17 cellular contexts compared by ENCODE assay signal in the genomic region with DNA sequence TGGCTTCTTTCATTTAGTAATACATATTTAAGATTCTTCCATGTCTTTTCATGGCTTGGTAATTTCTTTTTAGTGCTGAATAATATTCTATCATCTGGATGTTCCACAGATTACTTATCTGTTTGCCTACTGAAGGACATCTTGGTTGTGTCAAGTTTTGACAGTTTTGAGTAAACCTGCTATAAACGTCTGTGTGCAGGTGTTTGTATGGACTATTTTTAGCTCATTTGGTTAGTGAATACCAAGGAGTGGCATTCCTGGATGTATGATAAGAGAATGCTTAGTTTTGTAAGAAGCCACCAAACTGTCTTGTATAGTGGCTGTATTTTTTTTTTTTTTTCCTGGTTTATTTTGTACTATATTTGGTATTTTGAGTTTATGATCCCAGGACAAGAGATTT.
"Had no signal": no experiment of that assay in that cellular context is flagged by ENCODE, and none has a peak within 500 bp of the region (broad histone marks: within the 10 kb centered on the region; RNA-seq: fewer than 3 reads in every experiment).

No MANE protein-coding gene starts in this region.

- H3K9ac ChIP-seq: neural progenitor cell had no signal

- H2AFZ ChIP-seq: neural progenitor cell had no signal

- H3K4me3 ChIP-seq: ascending aorta, coronary artery, lower lobe of right lung, neural progenitor cell, ovary had no signal

- DNase-seq: activated CD4-positive, alpha-beta T cell treated with anti-CD3 and anti-CD28 coated beads, Interleukin-2, amount 50 U/mL, for 4 hours; activated CD4-positive, CD25-positive, alpha-beta regulatory T cell treated with anti-CD3 and anti-CD28 coated beads, Interleukin-2, amount 50 U/mL, for 72 hours; activated naive CD4-positive, alpha-beta T cell treated with anti-CD3 and anti-CD28 coated beads for 36 hours; activated naive CD8-positive, alpha-beta T cell treated with anti-CD3 and anti-CD28 coated beads, Interleukin-2, amount 50 U/mL, for 24 hours; caudate nucleus; foreskin keratinocyte; kidney glomerular epithelial cell; lower lobe of right lung; midbrain; ovary; stimulated activated CD4-positive, alpha-beta T cell treated with anti-CD3 and anti-CD28 coated beads, Interleukin-12 subunit alpha, Interleukin-12 subunit beta, amount 100 ng/mL, for 4 hours; stimulated activated CD4-positive, alpha-beta T cell treated with anti-CD3 and anti-CD28 coated beads, Interleukin-2, amount 100 ng/mL, for 24 hours had no signal

- H3K27me3 Mint-ChIP-seq: activated naive CD8-positive, alpha-beta T cell treated with anti-CD3 and anti-CD28 coated beads, Interleukin-2, amount 50 U/mL, for 24 hours; activated T-helper 17 cell treated with anti-CD3 and anti-CD28 coated beads, Interleukin-2, amount 50 U/mL, for 72 hours had no signal

- H3K9me3 Mint-ChIP-seq: activated naive CD4-positive, alpha-beta T cell treated with anti-CD3 and anti-CD28 coated beads for 36 hours; activated naive CD8-positive, alpha-beta T cell treated with anti-CD3 and anti-CD28 coated beads, Interleukin-2, amount 50 U/mL, for 24 hours; activated T-helper 17 cell treated with anti-CD3 and anti-CD28 coated beads, Interleukin-2, amount 50 U/mL, for 72 hours; neural progenitor cell had no signal

- FAIRE-seq: urothelium cell line had no signal

- H3K4me3 Mint-ChIP-seq: activated naive CD4-positive, alpha-beta T cell treated with anti-CD3 and anti-CD28 coated beads for 36 hours; activated naive CD8-positive, alpha-beta T cell treated with anti-CD3 and anti-CD28 coated beads, Interleukin-2, amount 50 U/mL, for 24 hours; activated T-helper 17 cell treated with anti-CD3 and anti-CD28 coated beads, Interleukin-2, amount 50 U/mL, for 72 hours; neural progenitor cell had no signal

- ATAC-seq: activated naive CD8-positive, alpha-beta T cell treated with anti-CD3 and anti-CD28 coated beads, Interleukin-2, amount 50 U/mL, for 24 hours; activated T-helper 17 cell treated with anti-CD3 and anti-CD28 coated beads, Interleukin-2, amount 50 U/mL, for 72 hours; foreskin keratinocyte had no signal

- H3K4me2 ChIP-seq: neural progenitor cell had no signal

- H3K4me1 ChIP-seq: ascending aorta, foreskin keratinocyte, lower lobe of right lung, neural progenitor cell had no signal

- H3K9me3 ChIP-seq: ascending aorta, lower lobe of right lung, ovary had no signal

- H3K27ac ChIP-seq: ascending aorta, coronary artery, foreskin keratinocyte, lower lobe of right lung, neural progenitor cell, ovary had no signal

- H3K4me1 Mint-ChIP-seq: activated naive CD8-positive, alpha-beta T cell treated with anti-CD3 and anti-CD28 coated beads, Interleukin-2, amount 50 U/mL, for 24 hours; activated T-helper 17 cell treated with anti-CD3 and anti-CD28 coated beads, Interleukin-2, amount 50 U/mL, for 72 hours had no signal

- H3K27ac Mint-ChIP-seq: activated naive CD4-positive, alpha-beta T cell treated with anti-CD3 and anti-CD28 coated beads for 36 hours; activated naive CD8-positive, alpha-beta T cell treated with anti-CD3 and anti-CD28 coated beads, Interleukin-2, amount 50 U/mL, for 24 hours; activated T-helper 17 cell treated with anti-CD3 and anti-CD28 coated beads, Interleukin-2, amount 50 U/mL, for 72 hours; neural progenitor cell had no signal

- H3K36me3 ChIP-seq: neural progenitor cell, ovary had no signal

- H3K27me3 ChIP-seq: ascending aorta, foreskin keratinocyte, neural progenitor cell, ovary had no signal
